ENCODE assay signal across 20 cellular contexts in the genomic region with DNA sequence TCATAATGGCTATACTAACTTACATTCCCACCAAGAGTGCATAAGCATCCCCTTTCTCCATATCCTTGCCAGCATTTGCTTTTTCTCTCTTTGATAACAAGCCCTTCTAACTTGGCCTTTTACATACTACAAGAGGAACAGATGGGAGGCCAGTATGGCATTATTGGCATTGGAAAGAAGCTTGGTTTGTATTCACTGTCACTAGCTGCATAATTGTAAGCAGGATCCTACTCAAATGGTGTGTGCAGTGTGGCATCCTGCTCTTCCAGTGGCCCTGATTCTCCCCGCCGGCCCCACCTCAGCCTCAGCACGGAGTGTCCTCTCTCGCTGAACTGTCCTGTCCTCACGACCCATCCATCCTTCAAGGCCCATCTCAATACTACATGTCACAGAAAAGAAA.
"Had no signal": no experiment of that assay in that cellular context is flagged by ENCODE, and none has a peak within 500 bp of the region (broad histone marks: within the 10 kb centered on the region; RNA-seq: fewer than 3 reads in every experiment).

No MANE protein-coding gene starts in this region.

- H3K9ac ChIP-seq: SK-N-SH had no signal

- H3K4me1 Mint-ChIP-seq: activated CD4-positive, alpha-beta T cell treated with anti-CD3 and anti-CD28 coated beads, Interleukin-2, amount 10 ng/mL, durations not matched to agents 7 days and 5 days; activated naive CD8-positive, alpha-beta T cell treated with anti-CD3 and anti-CD28 coated beads, Interleukin-2, amount 50 U/mL, for 24 hours; brain had no signal

- H3K9me3 ChIP-seq: SK-N-SH had no signal

- H3K36me3 Mint-ChIP-seq: activated naive CD4-positive, alpha-beta T cell treated with anti-CD3 and anti-CD28 coated beads, Interleukin-2, amount 50 U/mL, for 72 hours; brain had no signal

- H3K27ac ChIP-seq: VCaP had no signal

- H3K4me3 Mint-ChIP-seq: activated CD4-positive, alpha-beta memory T cell treated with anti-CD3 and anti-CD28 coated beads for 36 hours; activated CD4-positive, alpha-beta T cell treated with anti-CD3 and anti-CD28 coated beads, Interleukin-2, amount 10 ng/mL, durations not matched to agents 7 days and 5 days; activated naive CD8-positive, alpha-beta T cell treated with anti-CD3 and anti-CD28 coated beads, Interleukin-2, amount 50 U/mL, for 24 hours; activated T-cell treated with anti-CD3 and anti-CD28 coated beads, Interleukin-2, amount 50 U/mL, for 4 hours had no signal

- H3K4me2 ChIP-seq: SK-N-SH had no signal

- H3K27me3 Mint-ChIP-seq: activated CD4-positive, alpha-beta memory T cell treated with anti-CD3 and anti-CD28 coated beads for 36 hours; activated naive CD8-positive, alpha-beta T cell treated with anti-CD3 and anti-CD28 coated beads, Interleukin-2, amount 50 U/mL, for 24 hours had no signal

- H3K27ac Mint-ChIP-seq: activated CD4-positive, alpha-beta memory T cell treated with anti-CD3 and anti-CD28 coated beads for 36 hours; activated CD4-positive, alpha-beta T cell treated with anti-CD3 and anti-CD28 coated beads, Interleukin-2, amount 10 ng/mL, durations not matched to agents 7 days and 5 days; activated naive CD8-positive, alpha-beta T cell treated with anti-CD3 and anti-CD28 coated beads, Interleukin-2, amount 50 U/mL, for 24 hours had no signal

- ATAC-seq: activated naive CD4-positive, alpha-beta T cell treated with anti-CD3 and anti-CD28 coated beads, Interleukin-2, amount 50 U/mL, for 72 hours; activated naive CD8-positive, alpha-beta T cell treated with anti-CD3 and anti-CD28 coated beads, Interleukin-2, amount 50 U/mL, for 24 hours; activated T-cell treated with anti-CD3 and anti-CD28 coated beads, Interleukin-2, amount 50 U/mL, for 4 hours had no signal

- DNase-seq: activated CD4-positive, alpha-beta memory T cell treated with anti-CD3 and anti-CD28 coated beads for 36 hours; activated CD4-positive, alpha-beta T cell treated with anti-CD3 and anti-CD28 coated beads, Interleukin-2, amount 10 ng/mL, durations not matched to agents 7 days and 5 days; activated CD4-positive, CD25-positive, alpha-beta regulatory T cell; activated CD8-positive, alpha-beta memory T cell treated with anti-CD3 and anti-CD28 coated beads for 24 hours; activated effector memory CD4-positive, alpha-beta T cell treated with anti-CD3 and anti-CD28 coated beads, Interleukin-2, amount 50 U/mL, for 16 hours; activated naive CD4-positive, alpha-beta T cell treated with Interleukin-2 at 50 U/mL for 16 hours; activated naive CD8-positive, alpha-beta T cell treated with anti-CD3 and anti-CD28 coated beads, Interleukin-2, amount 50 U/mL, for 24 hours; activated T-cell treated with anti-CD3 and anti-CD28 coated beads, Interleukin-2, amount 50 U/mL, for 4 hours; amniotic stem cell; Kasumi-1; KBM-7; NCI-H1105 treated with DMSO at 0.1 percent for 48 hours; NCI-H1436 treated with DMSO at 0.1 percent for 48 hours; NCI-H1930; NCI-H526 treated with DMSO at 0.1 percent for 48 hours; SK-N-SH; T-helper 1 cell had no signal
